1 cellular context compared by ENCODE assay signal in the genomic region with DNA sequence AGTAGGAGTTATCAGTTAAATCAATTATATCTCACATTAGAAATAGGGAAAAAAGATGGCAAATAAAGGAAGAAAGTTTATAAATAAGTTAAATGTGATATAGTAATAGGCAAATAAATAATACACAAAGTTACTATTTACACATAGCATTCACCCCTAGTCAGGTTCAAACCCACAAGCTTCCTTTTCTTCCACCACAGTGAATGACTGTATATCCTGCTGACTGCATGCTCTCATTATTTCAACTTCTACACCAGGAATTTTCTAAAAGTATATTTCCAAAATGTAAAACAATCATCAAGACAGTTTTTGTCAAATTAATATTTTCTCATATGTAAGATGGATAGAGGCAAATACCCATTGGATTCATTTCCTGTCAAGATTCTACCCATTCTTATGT.
TF ChIP-seq lines count a peak whose summit lies in the region.

No MANE protein-coding gene starts in this region.

TF ChIP-seq in IMR-90, 13 proteins besides CTCF, POLR2A, EP300 and RAD21 (continued from another document):
- TF ChIP-seq, protein P1, sequence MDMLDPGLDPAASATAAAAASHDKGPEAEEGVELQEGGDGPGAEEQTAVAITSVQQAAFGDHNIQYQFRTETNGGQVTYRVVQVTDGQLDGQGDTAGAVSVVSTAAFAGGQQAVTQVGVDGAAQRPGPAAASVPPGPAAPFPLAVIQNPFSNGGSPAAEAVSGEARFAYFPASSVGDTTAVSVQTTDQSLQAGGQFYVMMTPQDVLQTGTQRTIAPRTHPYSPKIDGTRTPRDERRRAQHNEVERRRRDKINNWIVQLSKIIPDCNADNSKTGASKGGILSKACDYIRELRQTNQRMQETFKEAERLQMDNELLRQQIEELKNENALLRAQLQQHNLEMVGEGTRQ (IDR thresholded peaks at IDR 0.05; ENCODE audit: low read depth, low read length), result no peak
- no peak for TF ChIP-seq CEBPB (IDR thresholded peaks at IDR 0.05; ENCODE audit: low read depth, low read length)
- no peak for TF ChIP-seq CHD1 (IDR thresholded peaks at IDR 0.05; ENCODE audit: low read depth, low read length)
TF ChIP-seq in IMR-90: peak in this region for 1.
